In the genomic region with DNA sequence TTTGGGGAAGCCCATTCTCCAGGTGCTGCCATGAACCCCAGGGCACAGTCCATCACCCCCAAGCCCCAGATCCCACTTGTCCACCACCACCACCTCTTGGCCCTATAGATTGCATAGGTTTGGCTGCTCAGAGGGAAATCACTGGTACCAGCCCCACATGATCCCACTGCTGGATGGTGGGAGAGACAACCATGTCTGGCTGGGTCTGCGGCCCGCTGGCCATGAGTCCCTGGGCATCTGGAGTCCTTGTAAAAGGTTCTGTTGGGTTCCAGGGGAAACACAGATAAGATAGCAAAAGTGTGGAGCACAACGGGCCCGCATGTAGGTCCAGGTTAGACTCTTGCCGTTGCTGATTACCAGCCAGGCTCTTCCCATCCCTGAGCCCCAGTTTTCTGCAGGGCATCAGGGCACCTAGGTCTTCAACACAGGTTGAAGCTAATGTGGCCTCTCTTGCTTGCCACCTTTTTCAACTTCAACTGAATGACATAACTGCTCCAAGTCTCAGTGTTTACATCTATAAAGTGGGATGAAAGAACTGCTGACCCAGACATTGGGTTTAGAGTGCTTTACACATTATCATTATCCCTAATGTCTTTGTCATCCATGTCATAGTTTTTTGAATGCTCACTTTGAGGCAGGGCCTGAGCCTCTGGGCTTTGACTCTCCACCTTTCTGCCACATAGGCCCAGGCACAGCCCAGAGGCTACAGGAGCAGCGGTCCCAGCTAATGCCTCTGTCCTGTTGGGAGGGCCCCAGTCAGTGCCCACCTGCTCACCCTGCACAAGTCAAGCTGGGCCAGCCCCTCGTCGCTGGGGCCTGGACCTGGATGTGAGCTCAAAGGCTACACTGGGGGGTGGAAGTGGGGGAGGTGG, we compare ENCODE assay signal across 8 cellular contexts. TPM values are rescaled to one million over a fixed set of nuclear protein-coding genes. Genes with fewer than 3 reads are reported as not detected.
A peak's percentile ranks its signal among the peaks of the same experiment; 100 is the strongest.
DNase-seq lines count a peak whose midpoint lies in the region; ATAC-seq and TF ChIP-seq lines count a peak whose summit lies in the region.
"Had no signal": no experiment of that assay in that cellular context is flagged by ENCODE, and none has a peak within 500 bp of the region (broad histone marks: within the 10 kb centered on the region; RNA-seq: fewer than 3 reads in every experiment).

No MANE protein-coding gene starts in this region.

- H3K9ac ChIP-seq in HUES6 (ENCODE audit: low read length) (no peak overlapping the region), stomach smooth muscle (ENCODE audit: low read length in 2 of 2) (peak overlapping the region in 1 of 2 donors; percentile 81)

- DNase-seq in activated naive CD8-positive, alpha-beta T cell treated with anti-CD3 and anti-CD28 coated beads for 36 hours: no peak
- no peak for DNase-seq in NCI-H748 treated with DMSO at 0.1 percent for 48 hours (lab: John Stamatoyannopoulos, UW)
- DNase-seq in GM13977 (ENCODE audit: low spot score): no peak
- DNase-seq: NCI-H1417 treated with DMSO at 0.1 percent for 48 hours had no signal

- H3K27ac ChIP-seq in HUES6 (ENCODE audit: low read depth, low read length) (no peak overlapping the region), layer of hippocampus (ENCODE audit: low read depth, low read length) (peak overlapping the region; percentile 69), stomach smooth muscle (ENCODE audit: low read length) (no peak overlapping the region)

- H3K27me3 ChIP-seq in HUES6 (ENCODE audit: control insufficient read depth, insufficient read depth, low read length): peaks cover 54% of the 10 kb centered on the region
- H3K27me3 ChIP-seq in layer of hippocampus (ENCODE audit: control insufficient read depth, insufficient read depth, low read length): no peaks in the 10 kb centered on the region
- no peaks in the 10 kb centered on the region for H3K27me3 ChIP-seq in stomach smooth muscle (ENCODE audit: control insufficient read depth in 1 of 2, insufficient read depth in 2 of 2, low read length in 2 of 2)

- peak overlapping the region; percentile 65; the same call in 1 of the 2 replicates for H3K4me3 ChIP-seq in HUES6 (ENCODE audit: low read depth, low read length)
- H3K4me3 ChIP-seq in stomach smooth muscle (ENCODE audit: low read length in 2 of 2): peak overlapping the region; percentile 78 to 97

- H3K36me3 ChIP-seq in HUES6 (ENCODE audit: control insufficient read depth, insufficient read depth, low read length) (no peaks in the 10 kb centered on the region), stomach smooth muscle (ENCODE audit: control insufficient read depth in 2 of 2, insufficient read depth in 2 of 2, low read length in 2 of 2) (peaks cover 0 to 2% of the 10 kb centered on the region in 2 donors)

- TF ChIP-seq CTCF in GM13977 (IDR thresholded peaks at IDR 0.05; ENCODE audit: extremely low read depth, insufficient read depth, missing control alignments): no peak

- peak overlapping the region; percentile 84 for H3K4me3 Mint-ChIP-seq in activated naive CD8-positive, alpha-beta T cell treated with anti-CD3 and anti-CD28 coated beads for 36 hours

- H3K36me3 Mint-ChIP-seq in activated naive CD8-positive, alpha-beta T cell treated with anti-CD3 and anti-CD28 coated beads for 36 hours: no peaks in the 10 kb centered on the region

- in situ Hi-C loops in GM13977 (cut with MboI; ENCODE audit: low pct_unique_long_range_greater_than_20kb, low sequenced_read_pairs, unreplicated experiment): no loop called here

- H3K4me1 ChIP-seq in HUES6 (ENCODE audit: control insufficient read depth, insufficient read depth, low read length): peaks cover 18% of the 10 kb centered on the region; the same call in 1 of the 2 replicates
- H3K4me1 ChIP-seq in stomach smooth muscle (ENCODE audit: control insufficient read depth, insufficient read depth, low read length): peaks cover 44% of the 10 kb centered on the region

- H3K4me1 Mint-ChIP-seq in activated naive CD8-positive, alpha-beta T cell treated with anti-CD3 and anti-CD28 coated beads for 36 hours: peaks cover 27% of the 10 kb centered on the region

- ATAC-seq in GM21576 (IDR thresholded peaks at IDR 0.05; ENCODE audit: unreplicated experiment): no peak

- no peaks in the 10 kb centered on the region for H3K9me3 Mint-ChIP-seq in activated naive CD8-positive, alpha-beta T cell treated with anti-CD3 and anti-CD28 coated beads for 36 hours

- peak overlapping the region; percentile 82 for H3K27ac Mint-ChIP-seq in activated naive CD8-positive, alpha-beta T cell treated with anti-CD3 and anti-CD28 coated beads for 36 hours

- H3K9me3 ChIP-seq in HUES6 (ENCODE audit: control insufficient read depth, insufficient read depth, low read depth, low read length) (no peaks in the 10 kb centered on the region), stomach smooth muscle (ENCODE audit: control insufficient read depth in 2 of 2, low read length in 2 of 2) (no peaks in the 10 kb centered on the region)

- peaks cover 23% of the 10 kb centered on the region for H3K27me3 Mint-ChIP-seq in activated naive CD8-positive, alpha-beta T cell treated with anti-CD3 and anti-CD28 coated beads for 36 hours

RNA-seq across cellular contexts. Expression of gene TANGO2, which starts 1.0 kb away (rescaled TPM):
- 10 to 100 TPM; 16.5 to 21.5 TPM for total RNA-seq in activated naive CD8-positive, alpha-beta T cell treated with anti-CD3 and anti-CD28 coated beads for 36 hours

RNA-seq across cellular contexts. Expression of gene ARVCF, which starts 3.3 kb away (rescaled TPM):
- total RNA-seq in activated naive CD8-positive, alpha-beta T cell treated with anti-CD3 and anti-CD28 coated beads for 36 hours: 1 to 10 TPM; 1.1 to 1.6 TPM
